ENCODE assay signal across 8 cellular contexts in genomic region chr1:2233997-2234761, GRCh38. TPM values are rescaled to one million over a fixed set of nuclear protein-coding genes. Genes with fewer than 3 reads are reported as not detected.
DNase-seq lines count a peak whose midpoint lies in the region; ATAC-seq and TF ChIP-seq lines count a peak whose summit lies in the region.

No MANE protein-coding gene starts in this region.

- H2BK5ac ChIP-seq in mesenchymal stem cell (ENCODE audit: low read depth, low read length, poor library complexity, severe bottlenecking), result peak overlapping the region; percentile 63

- H3K27me3 ChIP-seq in HL-60 (ENCODE audit: insufficient read depth, poor library complexity, severe bottlenecking) (no peaks in the 10 kb centered on the region), mesenchymal stem cell (ENCODE audit: control insufficient read depth in 1 of 2, insufficient read depth in 1 of 2, low read length in 2 of 2) (no peaks in the 10 kb centered on the region)

- TF ChIP-seq CTCF in AG09309 (IDR thresholded peaks at IDR 0.05; ENCODE audit: control insufficient read depth, insufficient read depth, low read depth, low read length, missing control alignments) (no peak), HL-60 (IDR thresholded peaks at IDR 0.05; ENCODE audit: insufficient read depth, low read length) (no peak)

- peaks cover 0 to 46% of the 10 kb centered on the region in 2 experiments for H3K36me3 ChIP-seq in mesenchymal stem cell (ENCODE audit: control insufficient read depth in 1 of 2, insufficient read depth in 2 of 2, low read depth in 1 of 2, low read length in 2 of 2)

- H3K4me1 ChIP-seq in mesenchymal stem cell (ENCODE audit: control insufficient read depth, insufficient read depth, low read depth, low read length), result peaks cover 76% of the 10 kb centered on the region

- DNase-seq in AG09309 (ENCODE audit: low read depth), result peak; percentile 89
- peak; percentile 95 to 100 for DNase-seq in HL-60 (ENCODE audit: low read depth in 1 of 2, low spot score in 1 of 2)
- peak; percentile 67 for DNase-seq in activated CD4-positive, alpha-beta T cell treated with anti-CD3 and anti-CD28 coated beads for 48 hours
- peak; percentile 81 for DNase-seq in dedifferentiated amniotic fluid mesenchymal stem cell (ENCODE audit: extremely low spot score)
- peak; percentile 96 for DNase-seq in mesenchymal stem cell
- peak; percentile 69 for DNase-seq in stimulated activated CD8-positive, alpha-beta memory T cell treated with anti-CD3 and anti-CD28 coated beads, Interleukin-4, amount 100 ng/mL, for 48 hours
- DNase-seq in cerebellar cortex (ENCODE audit: low spot score), result no peak

- WGBS in mesenchymal stem cell, result 24% methylated on average over 26 of the region's 27 CpGs

- H2BK15ac ChIP-seq in mesenchymal stem cell (ENCODE audit: low read depth, poor library complexity, severe bottlenecking), result peak overlapping the region; percentile 61

- peak overlapping the region in 1 of 2 experiments; percentile 38 for H3K23ac ChIP-seq in mesenchymal stem cell (ENCODE audit: low read length in 2 of 2)

- H3K4ac ChIP-seq in mesenchymal stem cell (ENCODE audit: low read depth in 1 of 2, low read length in 2 of 2), result peak overlapping the region; percentile 46 to 79

- H3K9me3 ChIP-seq in mesenchymal stem cell (ENCODE audit: control insufficient read depth, low read length), result no peaks in the 10 kb centered on the region

- H3K18ac ChIP-seq in mesenchymal stem cell (ENCODE audit: low read depth in 1 of 2, low read length in 2 of 2), result peak overlapping the region; percentile 55 to 79

- peak overlapping the region; percentile 94 for H3K4me3 ChIP-seq in AG09309 (ENCODE audit: control insufficient read depth, low read depth, low read length)
- H3K4me3 ChIP-seq in HL-60 (replicated peaks; ENCODE audit: insufficient read depth, low read length), result peak overlapping the region; percentile 67
- peak overlapping the region; percentile 12 to 92 for H3K4me3 ChIP-seq in mesenchymal stem cell (ENCODE audit: insufficient read depth in 1 of 2, low read depth in 1 of 2, low read length in 2 of 2)

- peak overlapping the region in 1 of 2 experiments; percentile 71 for H2BK12ac ChIP-seq in mesenchymal stem cell (ENCODE audit: low read length in 2 of 2)

- H3K9ac ChIP-seq in mesenchymal stem cell (ENCODE audit: low read length), result peak overlapping the region; percentile 94

- peak overlapping the region; percentile 25 for H4K91ac ChIP-seq in mesenchymal stem cell (ENCODE audit: low read length)

- H2BK120ac ChIP-seq in mesenchymal stem cell (ENCODE audit: low read depth, low read length), result peak overlapping the region; percentile 51

- peak overlapping the region in 1 of 2 experiments; percentile 78 for H3K14ac ChIP-seq in mesenchymal stem cell (ENCODE audit: low read length in 2 of 2)

- no peaks in the 10 kb centered on the region for H3K79me1 ChIP-seq in mesenchymal stem cell (replicated peaks; ENCODE audit: low read length, poor library complexity, severe bottlenecking)

- H2AK5ac ChIP-seq in mesenchymal stem cell (ENCODE audit: low read length, severe bottlenecking), result no peak overlapping the region

- no peak overlapping the region for H2AFZ ChIP-seq in mesenchymal stem cell (ENCODE audit: low read depth, low read length)

- H3K27ac ChIP-seq in HL-60 (replicated peaks) (peak overlapping the region; percentile 87), mesenchymal stem cell (ENCODE audit: low read length, poor library complexity, severe bottlenecking) (peak overlapping the region; percentile 63)

- peak overlapping the region; percentile 45 for H4K8ac ChIP-seq in mesenchymal stem cell (ENCODE audit: low read length)

- peak overlapping the region; percentile 65 for H3K4me2 ChIP-seq in mesenchymal stem cell (ENCODE audit: low read length, poor library complexity, severe bottlenecking)

- no peak for ATAC-seq in HG03354 (IDR thresholded peaks at IDR 0.05; ENCODE audit: poor library complexity, severe bottlenecking, unreplicated experiment)

RNA-seq across cellular contexts. Expression of gene SKI, which starts 6.1 kb away (rescaled TPM):
- polyA plus RNA-seq in mesenchymal stem cell (2013, experiment 1 of 2), result 43.3 TPM
- polyA plus RNA-seq in mesenchymal stem cell (2013, experiment 2 of 2), result 44.2 TPM

RNA-seq across cellular contexts. Expression of gene FAAP20, which starts 39.6 kb away (rescaled TPM):
- polyA plus RNA-seq in mesenchymal stem cell (2013, experiment 1 of 2), result 84.5 TPM
- polyA plus RNA-seq in mesenchymal stem cell (2013, experiment 2 of 2), result 86.1 TPM
